ENCODE assay signal across 8 cellular contexts in genomic region chr12:123571343-123571813, GRCh38. TPM values are rescaled to one million over a fixed set of nuclear protein-coding genes. Genes with fewer than 3 reads are reported as not detected.
DNase-seq lines count a peak whose midpoint lies in the region; ATAC-seq, FAIRE-seq and TF ChIP-seq lines count a peak whose summit lies in the region.

No MANE protein-coding gene starts in this region.

- POLR2A ChIA-PET in HepG2 (lab: Yijun Ruan, JAX) = interaction anchor here (0.6 to 2.2 kb wide), 8 partner anchors 8 to 339 kb away, joined by 3 to 13 read pairs (median 4); partner anchors contain the start of genes ATP6V0A2, MPHOSPH9 and MTRFR
- POLR2A ChIA-PET in CD4-positive, alpha-beta memory T cell (lab: Charles Lee; ENCODE audit: partially characterized antibody) = no interaction called here

- H3K27ac Mint-ChIP-seq in activated naive CD4-positive, alpha-beta T cell treated with anti-CD3 and anti-CD28 coated beads for 36 hours = no peak overlapping the region
- peak overlapping the region in 2 of 7 donors; percentile 39 to 57 for H3K27ac Mint-ChIP-seq in CD4-positive, alpha-beta memory T cell

- no peaks in the 10 kb centered on the region for H3K9me3 ChIP-seq in HepG2 (ENCODE audit: low read length)
- H3K9me3 ChIP-seq in CD4-positive, alpha-beta memory T cell (ENCODE audit: control insufficient read depth in 1 of 2, low read length in 2 of 2) = no peaks in the 10 kb centered on the region

- H3K4me3 ChIP-seq in AG10803 (ENCODE audit: low read length) = no peak overlapping the region
- H3K4me3 ChIP-seq in NB4 (ENCODE audit: low read depth, low read length) = no peak overlapping the region
- H3K4me3 ChIP-seq in HepG2 (replicated peaks in 1 of 3; ENCODE audit: insufficient read depth in 1 of 3, low read depth in 2 of 3, low read length in 3 of 3) = peak overlapping the region; percentile 37 to 56 (median 38); a peak in 5 of 6 replicates
- H3K4me3 ChIP-seq in CD4-positive, alpha-beta memory T cell (ENCODE audit: low read length in 2 of 2) = no peak overlapping the region

- ATAC-seq in HepG2 = peak; percentile 93

- peak overlapping the region; percentile 72 for H3K4me2 ChIP-seq in HepG2 (ENCODE audit: low read depth, low read length)

- no peak for TF ChIP-seq CTCF in AG10803 (conservative IDR thresholded peaks at IDR 0.05; ENCODE audit: low read length)
- no peak for TF ChIP-seq CTCF in NB4 (IDR thresholded peaks at IDR 0.05; ENCODE audit: low read depth, low read length)
- TF ChIP-seq CTCF in HepG2 (CRISPR knock-in tag; IDR thresholded peaks at IDR 0.05) = no peak
- no peak for TF ChIP-seq CTCF in GM10266 (IDR thresholded peaks at IDR 0.05; ENCODE audit: control insufficient read depth, insufficient read depth, low read depth, missing control alignments)

- CTCF ChIA-PET in HepG2 (lab: Yijun Ruan, JAX; ENCODE audit: low intra/inter-chr PET ratio, low total read pairs) = no interaction called here
- CTCF ChIA-PET in activated naive CD4-positive, alpha-beta T cell treated with anti-CD3 and anti-CD28 coated beads for 36 hours (lab: Charles Lee) = interaction anchor here (1.1 kb wide), 1 partner anchor 10 kb away, joined by 4 read pairs; no protein-coding TSS in a partner anchor
- CTCF ChIA-PET in CD4-positive, alpha-beta memory T cell (lab: Charles Lee; ENCODE audit: partially characterized antibody) = interaction anchor here (0.8 kb wide), 1 partner anchor 12 kb away, joined by 3 read pairs; no protein-coding TSS in a partner anchor

- 0 out of 2 replicates have a peak overlapping the region, but pooled peaks have one; percentile 1 for H3K9ac ChIP-seq in HepG2 (ENCODE audit: insufficient read depth, low read depth, low read length)

- TF ChIP-seq RAD21 in HepG2 (CRISPR knock-in tag; IDR thresholded peaks at IDR 0.05) = no peak

- no peaks in the 10 kb centered on the region for H3K79me2 ChIP-seq in HepG2 (ENCODE audit: insufficient read depth, low read length)

- no peak overlapping the region for H2AFZ ChIP-seq in HepG2 (ENCODE audit: low read length)

- H3K4me1 ChIP-seq in HepG2 (ENCODE audit: insufficient read depth, low read length) = peaks cover 29% of the 10 kb centered on the region
- no peaks in the 10 kb centered on the region for H3K4me1 ChIP-seq in CD4-positive, alpha-beta memory T cell (ENCODE audit: insufficient read depth, low read length)

- H3K27ac ChIP-seq in HepG2 (ENCODE audit: extremely low read length, insufficient read depth, low read length) = no peak overlapping the region
- no peak overlapping the region for H3K27ac ChIP-seq in CD4-positive, alpha-beta memory T cell (ENCODE audit: low read depth, low read length)

- WGBS in HepG2 (ENCODE audit: low lambda C conversion rate) = 1% methylated on average over 4 of the region's 4 CpGs

- no peak overlapping the region for H3K4me3 Mint-ChIP-seq in activated naive CD4-positive, alpha-beta T cell treated with anti-CD3 and anti-CD28 coated beads for 36 hours
- H3K4me3 Mint-ChIP-seq in CD4-positive, alpha-beta memory T cell = no peak overlapping the region

- BruUV-seq in HepG2 (replicated peaks; lab: Mats Ljungman, UMichigan) = no TSS peak

- H3K36me3 ChIP-seq in HepG2 (replicated peaks in 1 of 2; ENCODE audit: control insufficient read depth in 1 of 2, insufficient read depth in 2 of 2, low read length in 2 of 2) = no peaks in the 10 kb centered on the region
- H3K36me3 ChIP-seq in CD4-positive, alpha-beta memory T cell (ENCODE audit: insufficient read depth, low read length) = no peaks in the 10 kb centered on the region

- H3K27me3 Mint-ChIP-seq in activated naive CD4-positive, alpha-beta T cell treated with anti-CD3 and anti-CD28 coated beads for 36 hours (ENCODE audit: low read depth) = no peaks in the 10 kb centered on the region
- no peaks in the 10 kb centered on the region for H3K27me3 Mint-ChIP-seq in CD4-positive, alpha-beta memory T cell

- no peaks in the 10 kb centered on the region; a peak in 1 of 5 replicates for H3K27me3 ChIP-seq in HepG2 (ENCODE audit: control insufficient read depth in 1 of 2, insufficient read depth in 2 of 2, low read length in 2 of 2)
- H3K27me3 ChIP-seq in CD4-positive, alpha-beta memory T cell (ENCODE audit: insufficient read depth, low read length) = no peaks in the 10 kb centered on the region

- TF ChIP-seq POLR2A in NB4 (IDR thresholded peaks at IDR 0.05; ENCODE audit: extremely low read depth, insufficient read length) (no peak), HepG2 (IDR thresholded peaks at IDR 0.05; ENCODE audit: insufficient read depth in 1 of 2, low read depth in 2 of 2, low read length in 2 of 2) (no peak)

- no peaks in the 10 kb centered on the region for H3K36me3 Mint-ChIP-seq in activated naive CD4-positive, alpha-beta T cell treated with anti-CD3 and anti-CD28 coated beads for 36 hours (ENCODE audit: low read depth)
- no peaks in the 10 kb centered on the region for H3K36me3 Mint-ChIP-seq in CD4-positive, alpha-beta memory T cell

- peaks cover 11% of the 10 kb centered on the region for H3K4me1 Mint-ChIP-seq in activated naive CD4-positive, alpha-beta T cell treated with anti-CD3 and anti-CD28 coated beads for 36 hours (ENCODE audit: low read depth)
- H3K4me1 Mint-ChIP-seq in CD4-positive, alpha-beta memory T cell = peaks cover 0 to 6% (median 3%) of the 10 kb centered on the region in 4 donors

- TF ChIP-seq EP300 in HepG2 (IDR thresholded peaks at IDR 0.05; ENCODE audit: low read depth in 2 of 2, low read length in 2 of 2) (no peak), HepG2 (CRISPR knock-in tag; IDR thresholded peaks at IDR 0.05; ENCODE audit: borderline replicate concordance) (no peak)

- FAIRE-seq in HepG2 (lab: Jason Lieb, UNC) = peak; percentile 91

- in situ Hi-C loops in HepG2 (cut with HindIII; ENCODE audit: extremely low pct_ligation_motif_present, low pct_unique_long_range_greater_than_20kb) = no loop called here

- intact Hi-C loops in HepG2 (cut with micrococcal nuclease; ENCODE audit: unreplicated experiment) = loop anchor here (2.0 kb wide), 1 partner anchor 37 kb away; no protein-coding TSS in a partner anchor
- intact Hi-C loops in activated naive CD4-positive, alpha-beta T cell treated with anti-CD3 and anti-CD28 coated beads for 36 hours (cut with micrococcal nuclease) = no loop called here
- intact Hi-C loops in CD4-positive, alpha-beta memory T cell (cut with micrococcal nuclease) = no loop called here

- no peaks in the 10 kb centered on the region for H4K20me1 ChIP-seq in HepG2 (ENCODE audit: insufficient read depth, low read length)

- DNase-seq in AG10803 (ENCODE audit: low read depth) (peak; percentile 91), NB4 (ENCODE audit: low read depth) (peak; percentile 43), cerebellar cortex (ENCODE audit: low spot score) (peak; percentile 18), HepG2 (ENCODE audit: low spot score) (peak; percentile 56), NCI-H1092 treated with DMSO at 0.1 percent for 48 hours (lab: John Stamatoyannopoulos, UW) (no peak), GM10266 (ENCODE audit: extremely low spot score) (no peak)
- no peak for DNase-seq in activated naive CD4-positive, alpha-beta T cell treated with anti-CD3 and anti-CD28 coated beads for 36 hours
- DNase-seq in CD4-positive, alpha-beta memory T cell = no peak

- H3K9me3 Mint-ChIP-seq in activated naive CD4-positive, alpha-beta T cell treated with anti-CD3 and anti-CD28 coated beads for 36 hours = no peaks in the 10 kb centered on the region
- H3K9me3 Mint-ChIP-seq in CD4-positive, alpha-beta memory T cell = no peaks in the 10 kb centered on the region

RNA-seq across cellular contexts. Expression of gene TMED2, which starts 13.0 kb away (rescaled TPM):
- 202 and 240 TPM in 2 replicates for total RNA-seq in HepG2 (2016; rRNA removed; fragmentation: Illumina TruSeq; extraction: Trizol)
- total RNA-seq in HepG2 (2016; cell fraction: cytosol; rRNA removed; fragmentation: Illumina TruSeq; extraction: Trizol; ENCODE audit: low read depth) = 94.8 and 112 TPM in 2 replicates
- total RNA-seq in HepG2 (2016; cell fraction: insoluble cytoplasmic fraction; rRNA removed; fragmentation: Illumina TruSeq; extraction: Trizol) = 191 and 250 TPM in 2 replicates
- 262 and 272 TPM in 2 replicates for total RNA-seq in HepG2 (2016; cell fraction: membrane; rRNA removed; fragmentation: Illumina TruSeq; extraction: Trizol)
- 193 and 223 TPM in 2 replicates for total RNA-seq in HepG2 (2016; cell fraction: nucleus; rRNA removed; fragmentation: Illumina TruSeq; extraction: Trizol)
- 166 and 200 TPM in 2 replicates for polyA plus RNA-seq in HepG2 (2011; rRNA removed)
- 96.9 and 166 TPM in 2 replicates for polyA plus RNA-seq in HepG2 (2011; cell fraction: cytosol; rRNA removed)
- polyA plus RNA-seq in HepG2 (2011; cell fraction: nucleus; rRNA removed) = 44.3 and 60.5 TPM in 2 replicates
- 213 and 226 TPM in 2 replicates for polyA plus RNA-seq in HepG2 (2012)
- 92.3 and 134 TPM in 2 replicates for polyA plus RNA-seq in HepG2 (2016; cell fraction: cytosol; fragmentation: Illumina TruSeq; extraction: Trizol; ENCODE audit: low read depth)
- polyA plus RNA-seq in HepG2 (2016; cell fraction: insoluble cytoplasmic fraction; fragmentation: Illumina TruSeq; extraction: Trizol; ENCODE audit: low read depth) = 211 and 222 TPM in 2 replicates
- polyA plus RNA-seq in HepG2 (2016; cell fraction: membrane; fragmentation: Illumina TruSeq; extraction: Trizol; ENCODE audit: low read depth) = 206 and 232 TPM in 2 replicates
- polyA plus RNA-seq in HepG2 (2016; cell fraction: nucleus; fragmentation: Illumina TruSeq; extraction: Trizol; ENCODE audit: insufficient read depth, low read depth) = 282 and 306 TPM in 2 replicates
- polyA minus RNA-seq in HepG2 (2011; rRNA and poly(A)+ RNA removed; ENCODE audit: low replicate concordance) = 86.0 and 140 TPM in 2 replicates
- polyA minus RNA-seq in HepG2 (2011; cell fraction: cytosol; rRNA and poly(A)+ RNA removed) = 111 and 124 TPM in 2 replicates
- polyA minus RNA-seq in HepG2 (2011; cell fraction: nucleus; rRNA and poly(A)+ RNA removed) = 70.8 and 82.7 TPM in 2 replicates
- total RNA-seq in activated naive CD4-positive, alpha-beta T cell treated with anti-CD3 and anti-CD28 coated beads for 36 hours = 100 to 1,000 TPM; 101 to 105 TPM
- 100 to 1,000 TPM; 141 to 142 TPM for total RNA-seq in CD4-positive, alpha-beta memory T cell
- 100 to 1,000 TPM; 308 to 640 TPM for polyA plus RNA-seq in CD4-positive, alpha-beta memory T cell

RNA-seq across cellular contexts. Expression of gene DDX55, which starts 30.5 kb away (rescaled TPM):
- 29.5 and 37.0 TPM in 2 replicates for total RNA-seq in HepG2 (2016; rRNA removed; fragmentation: Illumina TruSeq; extraction: Trizol)
- 8.9 and 10.0 TPM in 2 replicates for total RNA-seq in HepG2 (2016; cell fraction: cytosol; rRNA removed; fragmentation: Illumina TruSeq; extraction: Trizol; ENCODE audit: low read depth)
- 26.9 and 38.3 TPM in 2 replicates for total RNA-seq in HepG2 (2016; cell fraction: insoluble cytoplasmic fraction; rRNA removed; fragmentation: Illumina TruSeq; extraction: Trizol)
- total RNA-seq in HepG2 (2016; cell fraction: membrane; rRNA removed; fragmentation: Illumina TruSeq; extraction: Trizol) = 15.6 and 16.1 TPM in 2 replicates
- 35.7 and 44.5 TPM in 2 replicates for total RNA-seq in HepG2 (2016; cell fraction: nucleus; rRNA removed; fragmentation: Illumina TruSeq; extraction: Trizol)
- 21.1 and 22.2 TPM in 2 replicates for polyA plus RNA-seq in HepG2 (2011; rRNA removed)
- 14.7 and 16.6 TPM in 2 replicates for polyA plus RNA-seq in HepG2 (2011; cell fraction: cytosol; rRNA removed)
- 51.9 and 61.7 TPM in 2 replicates for polyA plus RNA-seq in HepG2 (2011; cell fraction: nucleus; rRNA removed)
- 18.1 and 19.2 TPM in 2 replicates for polyA plus RNA-seq in HepG2 (2012)
- 2.9 and 3.0 TPM in 2 replicates for polyA plus RNA-seq in HepG2 (2016; cell fraction: cytosol; fragmentation: Illumina TruSeq; extraction: Trizol; ENCODE audit: low read depth)
- polyA plus RNA-seq in HepG2 (2016; cell fraction: insoluble cytoplasmic fraction; fragmentation: Illumina TruSeq; extraction: Trizol; ENCODE audit: low read depth) = 28.1 and 28.8 TPM in 2 replicates
- polyA plus RNA-seq in HepG2 (2016; cell fraction: membrane; fragmentation: Illumina TruSeq; extraction: Trizol; ENCODE audit: low read depth) = 6.4 and 7.9 TPM in 2 replicates
- 105 and 110 TPM in 2 replicates for polyA plus RNA-seq in HepG2 (2016; cell fraction: nucleus; fragmentation: Illumina TruSeq; extraction: Trizol; ENCODE audit: insufficient read depth, low read depth)
- 19.8 and 42.6 TPM in 2 replicates for polyA minus RNA-seq in HepG2 (2011; rRNA and poly(A)+ RNA removed; ENCODE audit: low replicate concordance)
- polyA minus RNA-seq in HepG2 (2011; cell fraction: cytosol; rRNA and poly(A)+ RNA removed) = 6.6 and 12.3 TPM in 2 replicates
- 42.1 and 43.8 TPM in 2 replicates for polyA minus RNA-seq in HepG2 (2011; cell fraction: nucleus; rRNA and poly(A)+ RNA removed)
- 10 to 100 TPM; 44.8 to 48.7 TPM for total RNA-seq in activated naive CD4-positive, alpha-beta T cell treated with anti-CD3 and anti-CD28 coated beads for 36 hours
- total RNA-seq in CD4-positive, alpha-beta memory T cell = 10 to 100 TPM; 50.5 to 58.7 TPM
- 10 to 100 TPM; 19.4 to 22.4 TPM for polyA plus RNA-seq in CD4-positive, alpha-beta memory T cell

RNA-seq across cellular contexts. Expression of gene RILPL1, which starts 37.9 kb away (rescaled TPM):
- total RNA-seq in HepG2 (2016; rRNA removed; fragmentation: Illumina TruSeq; extraction: Trizol) = 3.9 and 5.8 TPM in 2 replicates
- total RNA-seq in HepG2 (2016; cell fraction: cytosol; rRNA removed; fragmentation: Illumina TruSeq; extraction: Trizol; ENCODE audit: low read depth) = 6.3 and 6.7 TPM in 2 replicates
- 2.8 and 5.3 TPM in 2 replicates for total RNA-seq in HepG2 (2016; cell fraction: insoluble cytoplasmic fraction; rRNA removed; fragmentation: Illumina TruSeq; extraction: Trizol)
- total RNA-seq in HepG2 (2016; cell fraction: membrane; rRNA removed; fragmentation: Illumina TruSeq; extraction: Trizol) = 6.3 and 7.3 TPM in 2 replicates
- total RNA-seq in HepG2 (2016; cell fraction: nucleus; rRNA removed; fragmentation: Illumina TruSeq; extraction: Trizol) = 4.4 and 5.2 TPM in 2 replicates
- polyA plus RNA-seq in HepG2 (2011; rRNA removed) = 28.4 and 32.0 TPM in 2 replicates
- 17.9 and 21.6 TPM in 2 replicates for polyA plus RNA-seq in HepG2 (2011; cell fraction: cytosol; rRNA removed)
- polyA plus RNA-seq in HepG2 (2011; cell fraction: nucleus; rRNA removed) = 30.6 and 32.1 TPM in 2 replicates
- polyA plus RNA-seq in HepG2 (2012) = 14.7 and 22.7 TPM in 2 replicates
- polyA plus RNA-seq in HepG2 (2016; cell fraction: cytosol; fragmentation: Illumina TruSeq; extraction: Trizol; ENCODE audit: low read depth) = 6.6 and 7.4 TPM in 2 replicates
- polyA plus RNA-seq in HepG2 (2016; cell fraction: insoluble cytoplasmic fraction; fragmentation: Illumina TruSeq; extraction: Trizol; ENCODE audit: low read depth) = 6.6 and 7.8 TPM in 2 replicates
- polyA plus RNA-seq in HepG2 (2016; cell fraction: membrane; fragmentation: Illumina TruSeq; extraction: Trizol; ENCODE audit: low read depth) = 9.0 and 9.4 TPM in 2 replicates
- polyA plus RNA-seq in HepG2 (2016; cell fraction: nucleus; fragmentation: Illumina TruSeq; extraction: Trizol; ENCODE audit: insufficient read depth, low read depth) = 19.9 and 21.9 TPM in 2 replicates
- polyA minus RNA-seq in HepG2 (2011; rRNA and poly(A)+ RNA removed; ENCODE audit: low replicate concordance) = 7.3 and 20.5 TPM in 2 replicates
- 9.8 and 11.1 TPM in 2 replicates for polyA minus RNA-seq in HepG2 (2011; cell fraction: cytosol; rRNA and poly(A)+ RNA removed)
- polyA minus RNA-seq in HepG2 (2011; cell fraction: nucleus; rRNA and poly(A)+ RNA removed) = 16.5 and 17.8 TPM in 2 replicates
- 1 to 10 TPM; 2.2 to 3.2 TPM for total RNA-seq in activated naive CD4-positive, alpha-beta T cell treated with anti-CD3 and anti-CD28 coated beads for 36 hours
- 1 to 10 TPM; 8.1 to 8.5 TPM for total RNA-seq in CD4-positive, alpha-beta memory T cell
- under 1 TPM in 1 of 2 donors, not detected in 1; 0.54 TPM for polyA plus RNA-seq in CD4-positive, alpha-beta memory T cell

Comparison
In these comparisons a context has a peak if more than half of its experiments do, and no peak if none do; other contexts are left out.
1. DNase-seq: peak in AG10803 (single experiment), NB4 (single experiment), cerebellar cortex (single experiment) and HepG2 (single experiment); none in NCI-H1092 treated with DMSO at 0.1 percent for 48 hours (single experiment), activated naive CD4-positive, alpha-beta T cell treated with anti-CD3 and anti-CD28 coated beads for 36 hours (single experiment), GM10266 (single experiment) and CD4-positive, alpha-beta memory T cell (0 of 5).
2. H3K4me3 ChIP-seq: peak in HepG2 (3 of 3); none in AG10803 (single experiment), NB4 (single experiment) and CD4-positive, alpha-beta memory T cell (0 of 2).